In genomic region chr17:77258638-77259037, GRCh38 we compare ENCODE assay signal across 15 cellular contexts.
A peak's percentile ranks its signal among the peaks of the same experiment; 100 is the strongest.
DNase-seq lines count a peak whose midpoint lies in the region; ATAC-seq, FAIRE-seq and TF ChIP-seq lines count a peak whose summit lies in the region.
"Had no signal": no experiment of that assay in that cellular context is flagged by ENCODE, and none has a peak within 500 bp of the region (broad histone marks: within the 10 kb centered on the region; RNA-seq: fewer than 3 reads in every experiment).

No MANE protein-coding gene starts in this region.

- ATAC-seq in T-cell (replicated peaks in 1 of 4), result no peak
- ATAC-seq: GM12878, GM23338 had no signal

- H3K9ac ChIP-seq in OCI-LY1 (ENCODE audit: low read length), result no peak overlapping the region
- H3K9ac ChIP-seq in endodermal cell (ENCODE audit: extremely low read depth, low read length, poor library complexity, severe bottlenecking), result no peak overlapping the region

- no peaks in the 10 kb centered on the region for H3K9me3 Mint-ChIP-seq in endodermal cell
- H3K9me3 Mint-ChIP-seq in glutamatergic neuron (ENCODE audit: unreplicated experiment), result peaks cover 4% of the 10 kb centered on the region
- no peaks in the 10 kb centered on the region for H3K9me3 Mint-ChIP-seq in T-cell
- H3K9me3 Mint-ChIP-seq: CD4-positive, alpha-beta memory T cell; GM23338; H9 had no signal

- no peak overlapping the region for H2AFZ ChIP-seq in OCI-LY1 (ENCODE audit: low read length)
- H2AFZ ChIP-seq: GM23338 had no signal

- no peaks in the 10 kb centered on the region for H3K9me2 ChIP-seq in OCI-LY1 (ENCODE audit: low read depth, low read length)

- no peak overlapping the region for H3K27ac ChIP-seq in OCI-LY1 (ENCODE audit: low read depth, low read length, poor library complexity, severe bottlenecking)
- H3K27ac ChIP-seq in endodermal cell (ENCODE audit: low read depth, low read length), result no peak overlapping the region
- H3K27ac ChIP-seq: C4-2B had no signal

- no peaks in the 10 kb centered on the region for H4K20me1 ChIP-seq in OCI-LY1 (ENCODE audit: insufficient read depth, low read length)

- H3K27me3 Mint-ChIP-seq in endodermal cell (ENCODE audit: insufficient read depth), result no peaks in the 10 kb centered on the region
- no peaks in the 10 kb centered on the region for H3K27me3 Mint-ChIP-seq in glutamatergic neuron (ENCODE audit: unreplicated experiment)
- H3K27me3 Mint-ChIP-seq in T-cell, result peaks cover 7 to 20% of the 10 kb centered on the region in 2 donors

- H3K27ac Mint-ChIP-seq in endodermal cell, result no peak overlapping the region
- no peak overlapping the region for H3K27ac Mint-ChIP-seq in glutamatergic neuron (ENCODE audit: unreplicated experiment)
- no peak overlapping the region for H3K27ac Mint-ChIP-seq in T-cell
- H3K27ac Mint-ChIP-seq: CD4-positive, alpha-beta memory T cell; GM23338; H9 had no signal

- peak; percentile 59 for FAIRE-seq in urothelium cell line (lab: Jason Lieb, UNC)
- FAIRE-seq: A204.1, GM12878 had no signal

- no peaks in the 10 kb centered on the region for H3K36me3 ChIP-seq in OCI-LY1 (ENCODE audit: insufficient read depth, low read length)
- no peaks in the 10 kb centered on the region for H3K36me3 ChIP-seq in endodermal cell (ENCODE audit: control insufficient read depth, insufficient read depth, low read length)
- H3K36me3 ChIP-seq: BE2C had no signal

- H3K4me3 Mint-ChIP-seq in endodermal cell (no peak overlapping the region), glutamatergic neuron (ENCODE audit: unreplicated experiment) (no peak overlapping the region), T-cell (no peak overlapping the region)
- H3K4me3 Mint-ChIP-seq: CD4-positive, alpha-beta memory T cell; GM23338; H9 had no signal

- DNase-seq in NCI-H524 (lab: John Stamatoyannopoulos, UW), result peak; percentile 95
- DNase-seq in endodermal cell, result peak; percentile 52
- no peak for DNase-seq in urothelium cell line (ENCODE audit: low spot score)
- no peak for DNase-seq in glutamatergic neuron
- no peak for DNase-seq in T-cell
- DNase-seq in iPS-NIHi7 (ENCODE audit: extremely low spot score), result no peak
- DNase-seq: BE2C; CD4-positive, alpha-beta memory T cell; DMS79; H9 had no signal

- 86% methylated on average over 7 to 12 of the region's 12 CpGs for WGBS in endodermal cell (ENCODE audit: insufficient coverage in 1 of 2, insufficient read length in 1 of 2), 2 experiments

- H3K4me1 ChIP-seq in OCI-LY1 (ENCODE audit: insufficient read depth, low read length, severe bottlenecking) (no peaks in the 10 kb centered on the region), endodermal cell (ENCODE audit: control insufficient read depth, insufficient read depth, low read length) (no peaks in the 10 kb centered on the region)

- CTCF ChIA-PET in T-cell (lab: Charles Lee), result no interaction called here

- no peaks in the 10 kb centered on the region for H3K36me3 Mint-ChIP-seq in endodermal cell (ENCODE audit: low read depth)
- H3K36me3 Mint-ChIP-seq in glutamatergic neuron (ENCODE audit: unreplicated experiment), result no peaks in the 10 kb centered on the region
- no peaks in the 10 kb centered on the region for H3K36me3 Mint-ChIP-seq in T-cell
- H3K36me3 Mint-ChIP-seq: CD4-positive, alpha-beta memory T cell had no signal

- H3K79me2 ChIP-seq in OCI-LY1 (ENCODE audit: insufficient read depth, low read length), result no peaks in the 10 kb centered on the region

- POLR2A ChIA-PET in T-cell (lab: Charles Lee), result no interaction called here

- H3K9me3 ChIP-seq in OCI-LY1 (ENCODE audit: low read length) (no peaks in the 10 kb centered on the region), endodermal cell (ENCODE audit: control insufficient read depth, low read length) (no peaks in the 10 kb centered on the region)
- H3K9me3 ChIP-seq: BE2C had no signal

- H3K27me3 ChIP-seq in OCI-LY1 (ENCODE audit: insufficient read depth, low read length), result peaks cover 17% of the 10 kb centered on the region; the same call in 1 of the 2 replicates
- no peaks in the 10 kb centered on the region for H3K27me3 ChIP-seq in endodermal cell (ENCODE audit: control insufficient read depth, insufficient read depth, low read length, poor library complexity, severe bottlenecking)
- H3K27me3 ChIP-seq: BE2C had no signal

- H3F3A ChIP-seq in OCI-LY1 (ENCODE audit: insufficient read depth, low read length), result no peaks in the 10 kb centered on the region

- H3K4me3 ChIP-seq in OCI-LY1 (ENCODE audit: low read depth, low read length, poor library complexity, severe bottlenecking), result no peak overlapping the region
- H3K4me3 ChIP-seq in endodermal cell (ENCODE audit: low read length), result no peak overlapping the region
- H3K4me3 ChIP-seq: GM12878, GM23338 had no signal

- no peak overlapping the region for H3K4me2 ChIP-seq in OCI-LY1 (ENCODE audit: low read length)
- H3K4me2 ChIP-seq: GM23338 had no signal

- H3K4me1 Mint-ChIP-seq in endodermal cell, result peaks cover 3% of the 10 kb centered on the region
- no peaks in the 10 kb centered on the region for H3K4me1 Mint-ChIP-seq in glutamatergic neuron (ENCODE audit: low read depth, unreplicated experiment)
- no peaks in the 10 kb centered on the region for H3K4me1 Mint-ChIP-seq in T-cell
- H3K4me1 Mint-ChIP-seq: CD4-positive, alpha-beta memory T cell had no signal

- TF ChIP-seq CTCF in OCI-LY1 (IDR thresholded peaks at IDR 0.05; ENCODE audit: low read length) (peak; percentile 10; the same call in 1 of the 2 replicates), endodermal cell (conservative IDR thresholded peaks at IDR 0.05) (no peak), glutamatergic neuron (IDR thresholded peaks at IDR 0.05; ENCODE audit: partially characterized antibody, unreplicated experiment) (no peak)

Comparison
In these comparisons a context has a peak if more than half of its experiments do, and no peak if none do; other contexts are left out.
1. DNase-seq: peak in NCI-H524 (2 of 2) and endodermal cell (single experiment); none in urothelium cell line (single experiment), glutamatergic neuron (single experiment), T-cell (0 of 34) and iPS-NIHi7 (single experiment).